Comparison of ENCODE assay signal across 12 cellular contexts in the genomic region with DNA sequence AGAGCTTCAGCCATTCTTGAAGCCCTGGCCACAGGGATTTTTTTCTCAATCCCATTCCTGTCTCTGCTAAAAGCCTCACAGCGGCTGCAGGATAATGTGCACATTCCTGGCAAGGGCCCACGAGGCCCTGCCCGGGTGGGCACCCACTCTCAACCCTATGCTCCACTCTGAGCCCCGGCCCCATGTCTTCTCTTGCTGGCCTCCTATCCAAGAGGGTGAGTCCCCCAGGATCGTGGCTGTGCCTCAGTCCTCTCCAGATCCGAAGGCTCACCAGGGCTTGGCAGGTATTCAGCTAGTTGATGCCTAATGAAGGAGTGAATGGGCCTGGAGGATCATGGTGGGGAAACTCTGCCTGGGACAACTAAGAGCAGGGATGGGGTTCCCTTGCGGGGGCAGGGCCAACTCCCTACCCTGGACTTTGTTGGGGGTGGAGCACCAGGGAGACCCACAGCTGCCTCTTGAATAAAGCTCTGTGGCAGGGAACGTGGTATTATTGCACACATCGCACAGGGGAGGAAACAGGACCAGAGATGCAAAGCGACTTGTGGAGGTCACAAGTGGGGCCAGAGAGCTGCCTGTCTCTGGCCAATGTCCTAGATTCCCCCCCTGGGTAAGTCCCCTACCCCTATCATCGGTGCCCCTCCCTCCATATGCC. TPM values are rescaled to one million over a fixed set of nuclear protein-coding genes. Genes with fewer than 3 reads are reported as not detected.
A peak's percentile ranks its signal among the peaks of the same experiment; 100 is the strongest.
DNase-seq lines count a peak whose midpoint lies in the region; ATAC-seq and TF ChIP-seq lines count a peak whose summit lies in the region.
"Had no signal": no experiment of that assay in that cellular context is flagged by ENCODE, and none has a peak within 500 bp of the region (broad histone marks: within the 10 kb centered on the region; RNA-seq: fewer than 3 reads in every experiment).

No MANE protein-coding gene starts in this region.

- peaks cover 59% of the 10 kb centered on the region for H3K79me2 ChIP-seq in mammary epithelial cell (ENCODE audit: insufficient read depth, low read length)

- H3K27ac Mint-ChIP-seq in activated naive CD4-positive, alpha-beta T cell treated with anti-CD3 and anti-CD28 coated beads, Interleukin-2, amount 10 ng/mL, durations not matched to agents 7 days and 5 days = peak overlapping the region; percentile 21
- no peak overlapping the region for H3K27ac Mint-ChIP-seq in activated naive CD4-positive, alpha-beta T cell treated with anti-CD3 and anti-CD28 coated beads for 36 hours

- peaks cover 37% of the 10 kb centered on the region for H3K27me3 Mint-ChIP-seq in activated naive CD4-positive, alpha-beta T cell treated with anti-CD3 and anti-CD28 coated beads, Interleukin-2, amount 10 ng/mL, durations not matched to agents 7 days and 5 days
- H3K27me3 Mint-ChIP-seq in activated naive CD4-positive, alpha-beta T cell treated with anti-CD3 and anti-CD28 coated beads for 36 hours (ENCODE audit: low read depth) = peaks cover 5% of the 10 kb centered on the region
- H3K27me3 Mint-ChIP-seq: naive B cell had no signal

- ATAC-seq in upper lobe of right lung = no peak
- no peak for ATAC-seq in HG02678 (IDR thresholded peaks at IDR 0.05; ENCODE audit: unreplicated experiment)

- intact Hi-C loops in activated naive CD4-positive, alpha-beta T cell treated with anti-CD3 and anti-CD28 coated beads for 36 hours (cut with micrococcal nuclease) = no loop called here
- intact Hi-C loops in esophagus squamous epithelium (cut with DNase I) = no loop called here
- intact Hi-C loops in upper lobe of right lung (cut with DNase I) = no loop called here
- intact Hi-C loops in mammary epithelial cell (cut with micrococcal nuclease) = no loop called here

- H3K4me3 Mint-ChIP-seq in activated naive CD4-positive, alpha-beta T cell treated with anti-CD3 and anti-CD28 coated beads, Interleukin-2, amount 10 ng/mL, durations not matched to agents 7 days and 5 days = no peak overlapping the region
- no peak overlapping the region for H3K4me3 Mint-ChIP-seq in activated naive CD4-positive, alpha-beta T cell treated with anti-CD3 and anti-CD28 coated beads for 36 hours

- peaks cover 8% of the 10 kb centered on the region for H3K36me3 Mint-ChIP-seq in activated naive CD4-positive, alpha-beta T cell treated with anti-CD3 and anti-CD28 coated beads, Interleukin-2, amount 10 ng/mL, durations not matched to agents 7 days and 5 days
- no peaks in the 10 kb centered on the region for H3K36me3 Mint-ChIP-seq in activated naive CD4-positive, alpha-beta T cell treated with anti-CD3 and anti-CD28 coated beads for 36 hours (ENCODE audit: low read depth)
- H3K36me3 Mint-ChIP-seq: activated naive CD4-positive, alpha-beta T cell treated with anti-CD3 and anti-CD28 coated beads, Interleukin-2, amount 50 U/mL, for 72 hours; naive B cell had no signal

- no TSS peak for BruUV-seq in mammary epithelial cell (replicated peaks; lab: Mats Ljungman, UMichigan)

- H3K9me3 ChIP-seq in esophagus squamous epithelium = no peaks in the 10 kb centered on the region
- no peaks in the 10 kb centered on the region for H3K9me3 ChIP-seq in upper lobe of right lung
- H3K9me3 ChIP-seq in mammary epithelial cell (replicated peaks; ENCODE audit: insufficient read depth, low read length) = no peaks in the 10 kb centered on the region
- H3K9me3 ChIP-seq: MG63 had no signal

- in situ Hi-C loops in mammary epithelial cell (cut with MboI; ENCODE audit: low sequenced_read_pairs in 2 of 2) = loop anchor here in 1 of 2 donors (25.0 kb wide), 1 partner anchor 435 kb away; no protein-coding TSS in a partner anchor

- H3K27me3 ChIP-seq in esophagus squamous epithelium (peaks cover 0 to 48% (median 0%) of the 10 kb centered on the region in 4 donors), upper lobe of right lung (no peaks in the 10 kb centered on the region), mammary epithelial cell (ENCODE audit: insufficient read depth, low read length) (no peaks in the 10 kb centered on the region)
- H3K27me3 ChIP-seq: MG63 had no signal

- H2AFZ ChIP-seq in mammary epithelial cell (ENCODE audit: low read depth, low read length) = no peak overlapping the region

- H4K20me1 ChIP-seq in mammary epithelial cell (ENCODE audit: insufficient read depth, low read length) = no peaks in the 10 kb centered on the region

- H3K4me1 ChIP-seq in esophagus squamous epithelium (peaks cover 44 to 85% (median 53%) of the 10 kb centered on the region in 3 donors), upper lobe of right lung (peaks cover 26% of the 10 kb centered on the region), mammary epithelial cell (ENCODE audit: insufficient read depth, low read length) (peaks cover 26% of the 10 kb centered on the region)

- H3K4me1 Mint-ChIP-seq in activated naive CD4-positive, alpha-beta T cell treated with anti-CD3 and anti-CD28 coated beads, Interleukin-2, amount 10 ng/mL, durations not matched to agents 7 days and 5 days = peaks cover 28% of the 10 kb centered on the region
- H3K4me1 Mint-ChIP-seq in activated naive CD4-positive, alpha-beta T cell treated with anti-CD3 and anti-CD28 coated beads for 36 hours (ENCODE audit: low read depth) = peaks cover 18% of the 10 kb centered on the region

- dilution Hi-C loops in mammary epithelial cell (cut with HindIII; ENCODE audit: low sequenced_read_pairs) = no loop called here

- TF ChIP-seq POLR2A in esophagus squamous epithelium (IDR thresholded peaks at IDR 0.05) = no peak

- H3K4me2 ChIP-seq in mammary epithelial cell (ENCODE audit: insufficient read depth, low read depth, low read length) = no peak overlapping the region

- H3K36me3 ChIP-seq in esophagus squamous epithelium (peaks cover 0 to 25% (median 0%) of the 10 kb centered on the region in 3 donors), upper lobe of right lung (no peaks in the 10 kb centered on the region), mammary epithelial cell (ENCODE audit: insufficient read depth, low read length) (no peaks in the 10 kb centered on the region)
- H3K36me3 ChIP-seq: MG63 had no signal

- CTCF ChIA-PET in activated naive CD4-positive, alpha-beta T cell treated with anti-CD3 and anti-CD28 coated beads, Interleukin-2, amount 10 ng/mL, durations not matched to agents 7 days and 5 days (lab: Charles Lee) = interaction anchor here (0.8 to 1.7 kb wide), 5 partner anchors 15 to 192 kb away, joined by 3 to 8 read pairs (median 4); no protein-coding TSS in a partner anchor
- CTCF ChIA-PET in activated naive CD4-positive, alpha-beta T cell treated with anti-CD3 and anti-CD28 coated beads for 36 hours (lab: Charles Lee) = interaction anchor here (0.7 to 1.1 kb wide), 3 partner anchors 16 to 222 kb away, joined by 3 to 5 read pairs (median 3); no protein-coding TSS in a partner anchor
- CTCF ChIA-PET in mammary epithelial cell (lab: Charles Lee; ENCODE audit: low non-redundant PET) = no interaction called here

- no peak overlapping the region for H3K9ac ChIP-seq in mammary epithelial cell (ENCODE audit: insufficient read depth, low read length)

- no peaks in the 10 kb centered on the region for H3K9me3 Mint-ChIP-seq in activated naive CD4-positive, alpha-beta T cell treated with anti-CD3 and anti-CD28 coated beads, Interleukin-2, amount 10 ng/mL, durations not matched to agents 7 days and 5 days
- H3K9me3 Mint-ChIP-seq in activated naive CD4-positive, alpha-beta T cell treated with anti-CD3 and anti-CD28 coated beads for 36 hours = no peaks in the 10 kb centered on the region
- H3K9me3 Mint-ChIP-seq: activated naive CD4-positive, alpha-beta T cell treated with anti-CD3 and anti-CD28 coated beads, Interleukin-2, amount 50 U/mL, for 72 hours; naive B cell had no signal

- no peak for DNase-seq in activated naive CD4-positive, alpha-beta T cell treated with anti-CD3 and anti-CD28 coated beads, Interleukin-2, amount 10 ng/mL, durations not matched to agents 7 days and 5 days
- DNase-seq in activated naive CD4-positive, alpha-beta T cell treated with anti-CD3 and anti-CD28 coated beads for 36 hours = no peak
- DNase-seq in MV-4-11 (lab: John Stamatoyannopoulos, UW) = peak; percentile 3
- DNase-seq in esophagus squamous epithelium (lab: John Stamatoyannopoulos, UW) = no peak
- peak; percentile 49 for DNase-seq in upper lobe of right lung
- DNase-seq in COLO668 (lab: John Stamatoyannopoulos, UW; ENCODE audit: unreplicated experiment) = no peak
- DNase-seq in mammary epithelial cell = no peak
- DNase-seq: GOT3 had no signal

- H3K4me3 ChIP-seq in esophagus squamous epithelium (peak overlapping the region in 2 of 4 donors; percentile 61 to 73), upper lobe of right lung (no peak overlapping the region), mammary epithelial cell (replicated peaks in 1 of 3; ENCODE audit: insufficient read depth in 1 of 3, low read depth in 2 of 3, low read length in 3 of 3) (no peak overlapping the region)
- H3K4me3 ChIP-seq: MG63 had no signal

- H3K27ac ChIP-seq in esophagus squamous epithelium (peak overlapping the region in 3 of 4 donors; percentile 91 to 96 (median 95)), upper lobe of right lung (no peak overlapping the region), mammary epithelial cell (ENCODE audit: insufficient read depth, low read depth, low read length) (no peak overlapping the region)

- WGBS in esophagus squamous epithelium, 2 donors = 69 to 71% methylated on average over 4 to 5 of the region's 11 CpGs
- WGBS in mammary epithelial cell (ENCODE audit: low coverage, missing lambda C conversion rate) = 82% methylated on average over 10 of the region's 11 CpGs

- TF ChIP-seq CTCF in esophagus squamous epithelium (IDR thresholded peaks at IDR 0.05) (no peak), upper lobe of right lung (IDR thresholded peaks at IDR 0.05) (no peak), mammary epithelial cell (conservative IDR thresholded peaks at IDR 0.05 in 1 of 2, IDR thresholded peaks at IDR 0.05 in 1 of 2; ENCODE audit: extremely low read depth in 1 of 2, insufficient read depth in 1 of 2, low read depth in 1 of 2, low read length in 2 of 2) (no peak)

RNA-seq across cellular contexts. Expression of a gene that starts 5.4 kb away (rescaled TPM):
- 10 to 100 TPM; 39.5 to 41.3 TPM for total RNA-seq in activated naive CD4-positive, alpha-beta T cell treated with anti-CD3 and anti-CD28 coated beads for 36 hours
- 100 to 1,000 TPM in 2 of 4 donors, 10 to 100 TPM in 2; 37.7 to 146 (median 103) TPM for total RNA-seq in esophagus squamous epithelium
- 73.8 TPM for total RNA-seq in upper lobe of right lung
- total RNA-seq in mammary epithelial cell = 10 to 100 TPM; 24.8 to 31.3 TPM
- polyA plus RNA-seq in mammary epithelial cell = 18.5 TPM
- 11.2 TPM for polyA minus RNA-seq in mammary epithelial cell

Comparison
In these comparisons a context has a peak if more than half of its experiments do, and no peak if none do; other contexts are left out.
1. DNase-seq: peak in MV-4-11 (single experiment) and upper lobe of right lung (single experiment); none in activated naive CD4-positive, alpha-beta T cell treated with anti-CD3 and anti-CD28 coated beads, Interleukin-2, amount 10 ng/mL, durations not matched to agents 7 days and 5 days (single experiment), activated naive CD4-positive, alpha-beta T cell treated with anti-CD3 and anti-CD28 coated beads for 36 hours (single experiment), esophagus squamous epithelium (single experiment), COLO668 (single experiment) and mammary epithelial cell (single experiment).
2. H3K27ac ChIP-seq: peak in esophagus squamous epithelium (3 of 4); none in upper lobe of right lung (single experiment) and mammary epithelial cell (single experiment).